In the genomic region with DNA sequence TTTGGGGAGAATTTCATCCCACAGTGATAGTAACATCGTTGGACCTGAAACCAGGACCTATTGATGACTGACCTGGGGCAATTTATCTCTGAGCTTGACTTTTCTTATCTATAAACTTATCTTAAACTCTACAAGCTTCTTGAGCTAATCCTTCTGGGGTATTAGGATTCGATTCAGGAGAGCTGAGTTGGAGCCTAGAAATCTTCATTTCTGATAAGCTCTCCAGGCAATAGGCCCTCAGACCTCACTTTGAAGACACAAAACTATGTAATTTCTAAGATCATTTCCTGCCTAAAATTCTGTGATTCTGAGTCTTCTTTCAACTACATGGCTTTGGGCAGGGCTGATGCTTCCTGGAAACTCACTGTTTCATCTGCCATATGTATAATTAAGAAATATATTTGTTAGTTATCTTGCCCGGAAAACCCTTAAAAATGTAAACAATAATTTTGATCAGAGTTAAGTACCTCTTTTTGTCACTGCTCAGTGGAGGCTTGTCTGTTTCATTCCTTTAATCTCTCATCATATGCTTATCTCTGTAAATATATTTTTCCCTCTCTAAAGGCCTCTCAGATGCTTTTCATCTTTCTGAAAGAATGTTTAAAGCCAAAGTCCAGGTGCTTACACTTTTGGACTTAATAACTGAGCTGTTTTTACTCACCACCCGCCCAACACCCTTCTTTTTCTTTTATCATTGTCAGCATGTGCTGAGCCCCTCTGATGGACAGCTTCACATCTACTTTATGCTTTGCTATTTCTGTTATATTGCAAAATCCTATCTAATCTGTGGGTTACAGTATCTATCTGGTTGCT, we compare ENCODE assay signal across 14 cellular contexts. TPM values are rescaled to one million over a fixed set of nuclear protein-coding genes. Genes with fewer than 3 reads are reported as not detected.
DNase-seq lines count a peak whose midpoint lies in the region; ATAC-seq and TF ChIP-seq lines count a peak whose summit lies in the region.
"Had no signal": no experiment of that assay in that cellular context is flagged by ENCODE, and none has a peak within 500 bp of the region (broad histone marks: within the 10 kb centered on the region; RNA-seq: fewer than 3 reads in every experiment).

No MANE protein-coding gene starts in this region.

- H3K4me1 ChIP-seq in right lobe of liver, result peaks cover 0 to 20% (median 6%) of the 10 kb centered on the region in 4 donors

- 46% methylated on average over 4 of the region's 4 CpGs for WGBS in right lobe of liver (ENCODE audit: insufficient coverage, low coverage, low lambda C conversion rate, missing lambda C conversion rate)

- CTCF ChIA-PET in activated CD8-positive, alpha-beta T cell treated with anti-CD3 and anti-CD28 coated beads for 36 hours (lab: Charles Lee), result interaction anchor here (0.7 to 5.7 kb wide), 6 partner anchors 9 to 244 kb away, joined by 3 to 41 read pairs (median 16); no protein-coding TSS in a partner anchor

- H3K27ac ChIP-seq in right lobe of liver, result peak overlapping the region in 2 of 3 donors; percentile 38 to 39

- no peaks in the 10 kb centered on the region for H3K27me3 Mint-ChIP-seq in activated T-cell treated with anti-CD3 and anti-CD28 coated beads, Interleukin-2, amount 50 U/mL, for 72 hours (ENCODE audit: low read depth)
- H3K27me3 Mint-ChIP-seq in activated T-cell treated with anti-CD3 and anti-CD28 coated beads, Interleukin-2, amount 50 U/mL, for 24 hours, result no peaks in the 10 kb centered on the region
- no peaks in the 10 kb centered on the region for H3K27me3 Mint-ChIP-seq in activated CD8-positive, alpha-beta T cell treated with anti-CD3 and anti-CD28 coated beads for 36 hours
- no peaks in the 10 kb centered on the region for H3K27me3 Mint-ChIP-seq in type B pancreatic cell
- peaks cover 3% of the 10 kb centered on the region for H3K27me3 Mint-ChIP-seq in nephron progenitor cell (ENCODE audit: low read depth, poor library complexity)
- H3K27me3 Mint-ChIP-seq in glutamatergic neuron (ENCODE audit: unreplicated experiment), result peaks cover 2% of the 10 kb centered on the region

- H3K9me3 Mint-ChIP-seq in activated T-cell treated with anti-CD3 and anti-CD28 coated beads, Interleukin-2, amount 50 U/mL, for 72 hours, result no peaks in the 10 kb centered on the region
- no peaks in the 10 kb centered on the region for H3K9me3 Mint-ChIP-seq in activated T-cell treated with anti-CD3 and anti-CD28 coated beads, Interleukin-2, amount 50 U/mL, for 24 hours
- peaks cover 3% of the 10 kb centered on the region for H3K9me3 Mint-ChIP-seq in activated CD8-positive, alpha-beta T cell treated with anti-CD3 and anti-CD28 coated beads for 36 hours
- no peaks in the 10 kb centered on the region for H3K9me3 Mint-ChIP-seq in type B pancreatic cell
- H3K9me3 Mint-ChIP-seq in nephron progenitor cell, result no peaks in the 10 kb centered on the region
- no peaks in the 10 kb centered on the region for H3K9me3 Mint-ChIP-seq in glutamatergic neuron (ENCODE audit: unreplicated experiment)

- no peak for TF ChIP-seq POLR2A in right lobe of liver (IDR thresholded peaks at IDR 0.05)

- no peaks in the 10 kb centered on the region for H3K36me3 ChIP-seq in right lobe of liver
- H3K36me3 ChIP-seq: upper lobe of left lung had no signal

- no peak for ATAC-seq in activated T-cell treated with anti-CD3 and anti-CD28 coated beads, Interleukin-2, amount 50 U/mL, for 72 hours (replicated peaks in 1 of 2)
- ATAC-seq in activated CD8-positive, alpha-beta T cell treated with anti-CD3 and anti-CD28 coated beads for 36 hours, result no peak
- ATAC-seq in right lobe of liver (peak in 2 of 4 donors; percentile 7 to 8), HG02840 (IDR thresholded peaks at IDR 0.05; ENCODE audit: low FRiP score, unreplicated experiment) (no peak)

- H3K36me3 Mint-ChIP-seq in activated T-cell treated with anti-CD3 and anti-CD28 coated beads, Interleukin-2, amount 50 U/mL, for 72 hours (ENCODE audit: insufficient read depth in 2 of 2), result no peaks in the 10 kb centered on the region
- peaks cover 8% of the 10 kb centered on the region for H3K36me3 Mint-ChIP-seq in activated T-cell treated with anti-CD3 and anti-CD28 coated beads, Interleukin-2, amount 50 U/mL, for 24 hours (ENCODE audit: low read depth)
- H3K36me3 Mint-ChIP-seq in activated CD8-positive, alpha-beta T cell treated with anti-CD3 and anti-CD28 coated beads for 36 hours (ENCODE audit: low read depth), result peaks cover 19% of the 10 kb centered on the region
- no peaks in the 10 kb centered on the region for H3K36me3 Mint-ChIP-seq in type B pancreatic cell
- peaks cover 4% of the 10 kb centered on the region for H3K36me3 Mint-ChIP-seq in nephron progenitor cell (ENCODE audit: low read depth)
- H3K36me3 Mint-ChIP-seq in glutamatergic neuron (ENCODE audit: unreplicated experiment), result no peaks in the 10 kb centered on the region

- H3K27me3 ChIP-seq in right lobe of liver, result no peaks in the 10 kb centered on the region
- H3K27me3 ChIP-seq: upper lobe of left lung had no signal

- H3K4me3 Mint-ChIP-seq in activated T-cell treated with anti-CD3 and anti-CD28 coated beads, Interleukin-2, amount 50 U/mL, for 72 hours, result peak overlapping the region in 1 of 2 donors; percentile 22
- no peak overlapping the region for H3K4me3 Mint-ChIP-seq in activated T-cell treated with anti-CD3 and anti-CD28 coated beads, Interleukin-2, amount 50 U/mL, for 24 hours
- no peak overlapping the region for H3K4me3 Mint-ChIP-seq in activated CD8-positive, alpha-beta T cell treated with anti-CD3 and anti-CD28 coated beads for 36 hours
- H3K4me3 Mint-ChIP-seq in type B pancreatic cell (peak overlapping the region; percentile 1), nephron progenitor cell (no peak overlapping the region), glutamatergic neuron (ENCODE audit: unreplicated experiment) (no peak overlapping the region)

- no peak for TF ChIP-seq CTCF in activated CD8-positive, alpha-beta T cell treated with anti-CD3 and anti-CD28 coated beads for 36 hours (IDR thresholded peaks at IDR 0.05)
- TF ChIP-seq CTCF in right lobe of liver (IDR thresholded peaks at IDR 0.05) (no peak), type B pancreatic cell (conservative IDR thresholded peaks at IDR 0.05) (no peak), nephron progenitor cell (IDR thresholded peaks at IDR 0.05) (no peak), glutamatergic neuron (IDR thresholded peaks at IDR 0.05; ENCODE audit: partially characterized antibody, unreplicated experiment) (no peak)

- H3K27ac Mint-ChIP-seq in activated T-cell treated with anti-CD3 and anti-CD28 coated beads, Interleukin-2, amount 50 U/mL, for 72 hours, result peak overlapping the region; percentile 80
- H3K27ac Mint-ChIP-seq in activated T-cell treated with anti-CD3 and anti-CD28 coated beads, Interleukin-2, amount 50 U/mL, for 24 hours, result no peak overlapping the region
- peak overlapping the region; percentile 64 for H3K27ac Mint-ChIP-seq in activated CD8-positive, alpha-beta T cell treated with anti-CD3 and anti-CD28 coated beads for 36 hours
- H3K27ac Mint-ChIP-seq in type B pancreatic cell (peak overlapping the region; percentile 18), nephron progenitor cell (no peak overlapping the region), glutamatergic neuron (ENCODE audit: unreplicated experiment) (no peak overlapping the region)

- DNase-seq in activated T-cell treated with anti-CD3 and anti-CD28 coated beads, Interleukin-2, amount 50 U/mL, for 72 hours, result no peak
- no peak for DNase-seq in activated T-cell treated with anti-CD3 and anti-CD28 coated beads, Interleukin-2, amount 50 U/mL, for 24 hours
- DNase-seq in activated CD8-positive, alpha-beta T cell treated with anti-CD3 and anti-CD28 coated beads for 36 hours, result no peak
- no peak for DNase-seq in right lobe of liver
- no peak for DNase-seq in type B pancreatic cell (ENCODE audit: extremely low spot score, unreplicated experiment)
- no peak for DNase-seq in nephron progenitor cell
- DNase-seq in glutamatergic neuron, result no peak
- DNase-seq: activated effector memory CD4-positive, alpha-beta T cell treated with anti-CD3 and anti-CD28 coated beads, Interleukin-2, amount 50 U/mL, for 16 hours; DMS53; NCI-H1048; NCI-H526; upper lobe of left lung had no signal

- H3K4me1 Mint-ChIP-seq in activated T-cell treated with anti-CD3 and anti-CD28 coated beads, Interleukin-2, amount 50 U/mL, for 72 hours (ENCODE audit: low read depth), result peaks cover 48% of the 10 kb centered on the region
- H3K4me1 Mint-ChIP-seq in activated T-cell treated with anti-CD3 and anti-CD28 coated beads, Interleukin-2, amount 50 U/mL, for 24 hours (ENCODE audit: low read depth), result peaks cover 52% of the 10 kb centered on the region
- peaks cover 52% of the 10 kb centered on the region for H3K4me1 Mint-ChIP-seq in activated CD8-positive, alpha-beta T cell treated with anti-CD3 and anti-CD28 coated beads for 36 hours (ENCODE audit: low read depth)
- peaks cover 26% of the 10 kb centered on the region for H3K4me1 Mint-ChIP-seq in type B pancreatic cell (ENCODE audit: unreplicated experiment)
- peaks cover 43% of the 10 kb centered on the region for H3K4me1 Mint-ChIP-seq in nephron progenitor cell
- H3K4me1 Mint-ChIP-seq in glutamatergic neuron (ENCODE audit: low read depth, unreplicated experiment), result peaks cover 14% of the 10 kb centered on the region

- POLR2A ChIA-PET in activated CD8-positive, alpha-beta T cell treated with anti-CD3 and anti-CD28 coated beads for 36 hours (lab: Charles Lee), result interaction anchor here (0.9 to 1.6 kb wide), 2 partner anchors 28 to 258 kb away, joined by 3 read pairs; partner anchors contain the start of gene CMSS1

- H3K9me3 ChIP-seq in right lobe of liver, result no peaks in the 10 kb centered on the region
- H3K9me3 ChIP-seq: upper lobe of left lung had no signal

- intact Hi-C loops in activated CD8-positive, alpha-beta T cell treated with anti-CD3 and anti-CD28 coated beads for 36 hours (cut with micrococcal nuclease), result loop anchor here (10.0 kb wide), 1 partner anchor 241 kb away; no protein-coding TSS in a partner anchor
- intact Hi-C loops in right lobe of liver (cut with DNase I), result no loop called here

- H3K4me3 ChIP-seq in right lobe of liver, result no peak overlapping the region
- H3K4me3 ChIP-seq: upper lobe of left lung had no signal

RNA-seq across cellular contexts. Expression of gene FILIP1L, which starts 38.4 kb away (rescaled TPM):
- total RNA-seq in activated T-cell treated with anti-CD3 and anti-CD28 coated beads, Interleukin-2, amount 50 U/mL, for 72 hours, result under 1 TPM; 0.46 to 0.93 TPM
- total RNA-seq in activated CD8-positive, alpha-beta T cell treated with anti-CD3 and anti-CD28 coated beads for 36 hours, result under 1 TPM; 0.11 to 0.13 TPM
- total RNA-seq in right lobe of liver (10 to 100 TPM in 1 of 6 experiments, 1 to 10 TPM in 4, under 1 TPM in 1; 0.97 to 10.8 (median 3.6) TPM), type B pancreatic cell (ENCODE audit: low replicate concordance) (30.6 and 31.5 TPM in 2 replicates), glutamatergic neuron (ENCODE audit: unreplicated experiment) (4.3 TPM)
- total RNA-seq: SK-MEL-5 had no signal

Comparison
In these comparisons a context has a peak if more than half of its experiments do, and no peak if none do; other contexts are left out.
1. H3K27ac Mint-ChIP-seq: peak in activated T-cell treated with anti-CD3 and anti-CD28 coated beads, Interleukin-2, amount 50 U/mL, for 72 hours (single experiment), activated CD8-positive, alpha-beta T cell treated with anti-CD3 and anti-CD28 coated beads for 36 hours (single experiment) and type B pancreatic cell (single experiment); none in activated T-cell treated with anti-CD3 and anti-CD28 coated beads, Interleukin-2, amount 50 U/mL, for 24 hours (single experiment), nephron progenitor cell (single experiment) and glutamatergic neuron (single experiment).